1 cellular context compared by ENCODE assay signal in the genomic region with DNA sequence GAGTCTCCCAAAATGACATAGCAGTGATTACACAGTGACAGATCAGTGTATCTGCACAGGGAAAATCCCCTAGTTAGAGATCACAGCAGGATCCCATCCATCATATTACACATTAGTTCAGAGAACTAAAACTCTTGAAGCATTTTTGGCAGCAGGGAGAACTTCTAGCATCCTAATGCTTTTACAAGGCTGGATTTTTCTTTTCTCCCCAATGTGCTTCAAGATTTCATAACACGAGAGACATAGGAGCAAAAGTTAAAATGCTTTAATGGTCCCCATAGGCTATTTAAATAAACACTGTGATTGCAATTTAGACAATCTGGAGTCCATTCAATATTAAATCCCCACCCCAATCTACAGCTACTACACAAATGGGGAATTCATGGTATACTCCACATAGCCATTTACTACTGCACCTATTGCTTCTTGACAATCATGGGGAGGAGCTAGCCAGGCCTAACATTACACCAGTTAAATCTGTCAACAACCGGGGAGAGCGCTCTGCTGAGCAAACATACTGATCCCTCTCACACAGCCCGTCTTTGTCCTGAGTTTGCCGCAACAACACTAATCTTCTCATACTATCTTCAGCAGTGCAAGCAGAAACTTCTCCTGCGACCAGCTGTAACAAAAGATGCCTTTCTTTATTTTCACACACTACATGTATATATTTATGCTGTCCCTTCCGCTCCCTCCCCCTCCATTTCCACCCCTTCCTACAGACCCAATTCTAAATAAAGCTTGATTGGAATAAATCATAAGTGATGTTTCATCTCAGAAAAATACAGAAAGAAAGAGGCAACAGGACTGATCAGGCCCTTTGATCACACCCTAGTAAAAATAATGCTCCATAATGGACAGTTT.
TF ChIP-seq lines count a peak whose summit lies in the region.

No MANE protein-coding gene starts in this region.

TF ChIP-seq in HepG2, 621 proteins besides CTCF, POLR2A, EP300 and RAD21 (continued from another document and continues in another):
- TF ChIP-seq HNRNPH1 (optimal IDR thresholded peaks at IDR 0.05; ENCODE audit: low read depth, low read length), result no peak
- TF ChIP-seq, protein P1, sequence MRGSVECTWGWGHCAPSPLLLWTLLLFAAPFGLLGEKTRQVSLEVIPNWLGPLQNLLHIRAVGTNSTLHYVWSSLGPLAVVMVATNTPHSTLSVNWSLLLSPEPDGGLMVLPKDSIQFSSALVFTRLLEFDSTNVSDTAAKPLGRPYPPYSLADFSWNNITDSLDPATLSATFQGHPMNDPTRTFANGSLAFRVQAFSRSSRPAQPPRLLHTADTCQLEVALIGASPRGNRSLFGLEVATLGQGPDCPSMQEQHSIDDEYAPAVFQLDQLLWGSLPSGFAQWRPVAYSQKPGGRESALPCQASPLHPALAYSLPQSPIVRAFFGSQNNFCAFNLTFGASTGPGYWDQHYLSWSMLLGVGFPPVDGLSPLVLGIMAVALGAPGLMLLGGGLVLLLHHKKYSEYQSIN (CRISPR knock-in tag; IDR thresholded peaks at IDR 0.05; ENCODE audit: borderline replicate concordance), result no peak
- peak; percentile 91 for TF ChIP-seq ZNF331 (CRISPR knock-in tag; IDR thresholded peaks at IDR 0.05)
- TF ChIP-seq PAX8 (CRISPR knock-in tag; IDR thresholded peaks at IDR 0.05; ENCODE audit: borderline replicate concordance), result no peak
- TF ChIP-seq ZEB1 (IDR thresholded peaks at IDR 0.05; ENCODE audit: insufficient replicate concordance, low read depth), result no peak
- TF ChIP-seq, protein P2, sequence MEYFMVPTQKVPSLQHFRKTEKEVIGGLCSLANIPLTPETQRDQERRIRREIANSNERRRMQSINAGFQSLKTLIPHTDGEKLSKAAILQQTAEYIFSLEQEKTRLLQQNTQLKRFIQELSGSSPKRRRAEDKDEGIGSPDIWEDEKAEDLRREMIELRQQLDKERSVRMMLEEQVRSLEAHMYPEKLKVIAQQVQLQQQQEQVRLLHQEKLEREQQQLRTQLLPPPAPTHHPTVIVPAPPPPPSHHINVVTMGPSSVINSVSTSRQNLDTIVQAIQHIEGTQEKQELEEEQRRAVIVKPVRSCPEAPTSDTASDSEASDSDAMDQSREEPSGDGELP (IDR thresholded peaks at IDR 0.05; ENCODE audit: borderline replicate concordance, low read depth), result peak; percentile 84
- TF ChIP-seq TAF1 (CRISPR knock-in tag; IDR thresholded peaks at IDR 0.05), result peak; percentile 43; the same call in 1 of the 2 replicates
- no peak for TF ChIP-seq ZNF790 (CRISPR knock-in tag; IDR thresholded peaks at IDR 0.05; ENCODE audit: borderline replicate concordance)
- no peak for TF ChIP-seq ZHX1 (CRISPR knock-in tag; IDR thresholded peaks at IDR 0.05; ENCODE audit: low read depth)
- no peak for TF ChIP-seq THAP9 (CRISPR knock-in tag; IDR thresholded peaks at IDR 0.05; ENCODE audit: borderline replicate concordance)
- TF ChIP-seq ZNF253 (CRISPR knock-in tag; IDR thresholded peaks at IDR 0.05; ENCODE audit: borderline replicate concordance), result no peak
- no peak for TF ChIP-seq MAZ (IDR thresholded peaks at IDR 0.05; ENCODE audit: borderline replicate concordance, low read depth, low read length)
- 0 out of 2 replicates have a peak, but pooled peaks have one; percentile 55 for TF ChIP-seq MAZ (CRISPR knock-in tag; IDR thresholded peaks at IDR 0.05; ENCODE audit: low read depth)
- no peak for TF ChIP-seq TFDP2 (CRISPR knock-in tag; IDR thresholded peaks at IDR 0.05)
- TF ChIP-seq HNF4G (IDR thresholded peaks at IDR 0.05; ENCODE audit: borderline replicate concordance, low read depth, low read length), result no peak; the same call in 1 of the 2 replicates
- TF ChIP-seq HNF4G (CRISPR knock-in tag; IDR thresholded peaks at IDR 0.05; ENCODE audit: borderline replicate concordance, low read depth), result no peak
- TF ChIP-seq SAFB2 (CRISPR knock-in tag; IDR thresholded peaks at IDR 0.05; ENCODE audit: borderline replicate concordance, low read depth), result no peak
- TF ChIP-seq NFATC3 (CRISPR knock-in tag; IDR thresholded peaks at IDR 0.05), result no peak
- TF ChIP-seq ZNF775 (CRISPR knock-in tag; IDR thresholded peaks at IDR 0.05; ENCODE audit: borderline replicate concordance), result no peak
- TF ChIP-seq ZMYM3 (CRISPR knock-in tag; IDR thresholded peaks at IDR 0.05), result peak; percentile 77
- TF ChIP-seq PPARG (CRISPR knock-in tag; conservative IDR thresholded peaks at IDR 0.05), result 0 out of 2 replicates have a peak, but pooled peaks have one; percentile 50
- no peak for TF ChIP-seq AHR (CRISPR knock-in tag; IDR thresholded peaks at IDR 0.05)
- no peak for TF ChIP-seq ZNF687 (CRISPR knock-in tag; IDR thresholded peaks at IDR 0.05)
- TF ChIP-seq RELA (CRISPR knock-in tag; IDR thresholded peaks at IDR 0.05), result no peak
- TF ChIP-seq ZNF768 (CRISPR knock-in tag; IDR thresholded peaks at IDR 0.05), result no peak
- TF ChIP-seq XRCC5 (optimal IDR thresholded peaks at IDR 0.05; ENCODE audit: low read length), result peak; percentile 42
- TF ChIP-seq, protein P3, sequence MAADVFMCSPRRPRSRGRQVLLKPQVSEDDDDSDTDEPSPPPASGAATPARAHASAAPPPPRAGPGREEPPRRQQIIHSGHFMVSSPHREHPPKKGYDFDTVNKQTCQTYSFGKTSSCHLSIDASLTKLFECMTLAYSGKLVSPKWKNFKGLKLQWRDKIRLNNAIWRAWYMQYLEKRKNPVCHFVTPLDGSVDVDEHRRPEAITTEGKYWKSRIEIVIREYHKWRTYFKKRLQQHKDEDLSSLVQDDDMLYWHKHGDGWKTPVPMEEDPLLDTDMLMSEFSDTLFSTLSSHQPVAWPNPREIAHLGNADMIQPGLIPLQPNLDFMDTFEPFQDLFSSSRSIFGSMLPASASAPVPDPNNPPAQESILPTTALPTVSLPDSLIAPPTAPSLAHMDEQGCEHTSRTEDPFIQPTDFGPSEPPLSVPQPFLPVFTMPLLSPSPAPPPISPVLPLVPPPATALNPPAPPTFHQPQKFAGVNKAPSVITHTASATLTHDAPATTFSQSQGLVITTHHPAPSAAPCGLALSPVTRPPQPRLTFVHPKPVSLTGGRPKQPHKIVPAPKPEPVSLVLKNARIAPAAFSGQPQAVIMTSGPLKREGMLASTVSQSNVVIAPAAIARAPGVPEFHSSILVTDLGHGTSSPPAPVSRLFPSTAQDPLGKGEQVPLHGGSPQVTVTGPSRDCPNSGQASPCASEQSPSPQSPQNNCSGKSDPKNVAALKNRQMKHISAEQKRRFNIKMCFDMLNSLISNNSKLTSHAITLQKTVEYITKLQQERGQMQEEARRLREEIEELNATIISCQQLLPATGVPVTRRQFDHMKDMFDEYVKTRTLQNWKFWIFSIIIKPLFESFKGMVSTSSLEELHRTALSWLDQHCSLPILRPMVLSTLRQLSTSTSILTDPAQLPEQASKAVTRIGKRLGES (CRISPR knock-in tag; IDR thresholded peaks at IDR 0.05; ENCODE audit: borderline replicate concordance), result no peak
- 0 out of 2 replicates have a peak, but pooled peaks have one; percentile 39 for TF ChIP-seq ZNF3 (CRISPR knock-in tag; IDR thresholded peaks at IDR 0.05)
- TF ChIP-seq TARDBP (CRISPR knock-in tag; IDR thresholded peaks at IDR 0.05), result peak; percentile 93
- no peak for TF ChIP-seq NFE2L2 (IDR thresholded peaks at IDR 0.05; ENCODE audit: low read length)
- TF ChIP-seq KLF16 (CRISPR knock-in tag; IDR thresholded peaks at IDR 0.05), result peak in 1 of 2 experiments; percentile 77; a peak in 2 of 4 replicates
- no peak for TF ChIP-seq ZNF550 (CRISPR knock-in tag; IDR thresholded peaks at IDR 0.05; ENCODE audit: borderline replicate concordance)
- no peak for TF ChIP-seq ZNF501 (CRISPR knock-in tag; IDR thresholded peaks at IDR 0.05)
- TF ChIP-seq ZNF460 (CRISPR knock-in tag; IDR thresholded peaks at IDR 0.05; ENCODE audit: borderline replicate concordance), result no peak; the same call in 1 of the 2 replicates
- TF ChIP-seq ZNF33A (CRISPR knock-in tag; IDR thresholded peaks at IDR 0.05; ENCODE audit: borderline replicate concordance), result no peak
- peak; percentile 51; the same call in 1 of the 2 replicates for TF ChIP-seq ZFX (CRISPR knock-in tag; IDR thresholded peaks at IDR 0.05; ENCODE audit: low read depth)
- TF ChIP-seq ZNF616 (CRISPR knock-in tag; IDR thresholded peaks at IDR 0.05; ENCODE audit: low read depth), result no peak
- TF ChIP-seq MED13 (CRISPR knock-in tag; IDR thresholded peaks at IDR 0.05), result peak; percentile 46; the same call in 1 of the 2 replicates
- no peak for TF ChIP-seq U2AF1 (optimal IDR thresholded peaks at IDR 0.05; ENCODE audit: low read depth, low read length)
- TF ChIP-seq SMARCC2 (IDR thresholded peaks at IDR 0.05), result no peak
- TF ChIP-seq, protein P4, sequence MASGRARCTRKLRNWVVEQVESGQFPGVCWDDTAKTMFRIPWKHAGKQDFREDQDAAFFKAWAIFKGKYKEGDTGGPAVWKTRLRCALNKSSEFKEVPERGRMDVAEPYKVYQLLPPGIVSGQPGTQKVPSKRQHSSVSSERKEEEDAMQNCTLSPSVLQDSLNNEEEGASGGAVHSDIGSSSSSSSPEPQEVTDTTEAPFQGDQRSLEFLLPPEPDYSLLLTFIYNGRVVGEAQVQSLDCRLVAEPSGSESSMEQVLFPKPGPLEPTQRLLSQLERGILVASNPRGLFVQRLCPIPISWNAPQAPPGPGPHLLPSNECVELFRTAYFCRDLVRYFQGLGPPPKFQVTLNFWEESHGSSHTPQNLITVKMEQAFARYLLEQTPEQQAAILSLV (CRISPR knock-in tag; IDR thresholded peaks at IDR 0.05; ENCODE audit: borderline replicate concordance), result no peak
- peak; percentile 79 for TF ChIP-seq MIXL1 (CRISPR knock-in tag; IDR thresholded peaks at IDR 0.05)
- no peak for TF ChIP-seq SMARCE1 (IDR thresholded peaks at IDR 0.05; ENCODE audit: borderline replicate concordance)
- TF ChIP-seq MIER2 (CRISPR knock-in tag; IDR thresholded peaks at IDR 0.05), result 0 out of 2 replicates have a peak, but pooled peaks have one; percentile 24
